ENCODE assay signal across 9 cellular contexts in genomic region chr2:171347591-171348032, GRCh38.
DNase-seq lines count a peak whose midpoint lies in the region; ATAC-seq, FAIRE-seq and TF ChIP-seq lines count a peak whose summit lies in the region.
"Had no signal": no experiment of that assay in that cellular context is flagged by ENCODE, and none has a peak within 500 bp of the region (broad histone marks: within the 10 kb centered on the region; RNA-seq: fewer than 3 reads in every experiment).

No MANE protein-coding gene starts in this region.

- peaks cover 17 to 24% of the 10 kb centered on the region in 2 donors for H3K4me1 ChIP-seq in thoracic aorta (ENCODE audit: control insufficient read depth in 1 of 2, low read depth in 2 of 2)

- DNase-seq in activated naive CD4-positive, alpha-beta T cell treated with anti-CD3 and anti-CD28 coated beads for 36 hours, result peak; percentile 28
- DNase-seq in activated naive CD4-positive, alpha-beta T cell treated with anti-CD3 and anti-CD28 coated beads, Interleukin-2, amount 10 ng/mL, durations not matched to agents 7 days and 5 days, result no peak
- peak; percentile 88 for DNase-seq in RCC 7860 (ENCODE audit: low spot score)
- peak; percentile 62 to 76 for DNase-seq in foreskin fibroblast
- no peak for DNase-seq in thoracic aorta (ENCODE audit: low spot score)
- no peak for DNase-seq in T-helper 1 cell
- DNase-seq in NCI-H2196 (lab: John Stamatoyannopoulos, UW; ENCODE audit: unreplicated experiment), result no peak

- peak overlapping the region; percentile 62 to 66 for H3K27ac ChIP-seq in thoracic aorta

- no peak overlapping the region for H3K4me3 Mint-ChIP-seq in activated naive CD4-positive, alpha-beta T cell treated with anti-CD3 and anti-CD28 coated beads for 36 hours
- no peak overlapping the region for H3K4me3 Mint-ChIP-seq in activated naive CD4-positive, alpha-beta T cell treated with anti-CD3 and anti-CD28 coated beads, Interleukin-2, amount 10 ng/mL, durations not matched to agents 7 days and 5 days

- intact Hi-C loops in activated naive CD4-positive, alpha-beta T cell treated with anti-CD3 and anti-CD28 coated beads for 36 hours (cut with micrococcal nuclease), result loop anchor here (1.0 kb wide), 1 partner anchor 28 kb away; no protein-coding TSS in a partner anchor

- TF ChIP-seq CTCF in foreskin fibroblast (IDR thresholded peaks at IDR 0.05; ENCODE audit: low read depth, low read length) (no peak), thoracic aorta (IDR thresholded peaks at IDR 0.05) (no peak)

- ATAC-seq in thoracic aorta (ENCODE audit: insufficient number of reproducible peaks, low FRiP score, low read depth), result peak; percentile 55
- ATAC-seq in HG02884 (IDR thresholded peaks at IDR 0.05; ENCODE audit: unreplicated experiment), result no peak

- no peak overlapping the region for H3K27ac Mint-ChIP-seq in activated naive CD4-positive, alpha-beta T cell treated with anti-CD3 and anti-CD28 coated beads for 36 hours
- no peak overlapping the region for H3K27ac Mint-ChIP-seq in activated naive CD4-positive, alpha-beta T cell treated with anti-CD3 and anti-CD28 coated beads, Interleukin-2, amount 10 ng/mL, durations not matched to agents 7 days and 5 days

- H3K27me3 ChIP-seq in thoracic aorta (replicated peaks; ENCODE audit: insufficient read depth), result no peaks in the 10 kb centered on the region

- FAIRE-seq in RCC 7860 (lab: Jason Lieb, UNC), result peak; percentile 74
- FAIRE-seq: G401.6 had no signal

- H3K9me3 ChIP-seq in thoracic aorta, result no peaks in the 10 kb centered on the region

- H3K27me3 Mint-ChIP-seq in activated naive CD4-positive, alpha-beta T cell treated with anti-CD3 and anti-CD28 coated beads for 36 hours (ENCODE audit: low read depth), result no peaks in the 10 kb centered on the region
- no peaks in the 10 kb centered on the region for H3K27me3 Mint-ChIP-seq in activated naive CD4-positive, alpha-beta T cell treated with anti-CD3 and anti-CD28 coated beads, Interleukin-2, amount 10 ng/mL, durations not matched to agents 7 days and 5 days

- H3K4me3 ChIP-seq in foreskin fibroblast (ENCODE audit: low read depth in 1 of 2, low read length in 2 of 2), result no peak overlapping the region
- H3K4me3 ChIP-seq in thoracic aorta, result peak overlapping the region; percentile 35

- H3K9me3 Mint-ChIP-seq in activated naive CD4-positive, alpha-beta T cell treated with anti-CD3 and anti-CD28 coated beads for 36 hours, result peaks cover 11% of the 10 kb centered on the region
- H3K9me3 Mint-ChIP-seq in activated naive CD4-positive, alpha-beta T cell treated with anti-CD3 and anti-CD28 coated beads, Interleukin-2, amount 10 ng/mL, durations not matched to agents 7 days and 5 days, result peaks cover 9% of the 10 kb centered on the region

- no peaks in the 10 kb centered on the region for H3K36me3 ChIP-seq in thoracic aorta

- CTCF ChIA-PET in activated naive CD4-positive, alpha-beta T cell treated with anti-CD3 and anti-CD28 coated beads for 36 hours (lab: Charles Lee), result interaction anchor here (0.8 to 1.2 kb wide), 4 partner anchors 8 to 69 kb away, joined by 3 to 4 read pairs (median 3); no protein-coding TSS in a partner anchor
- CTCF ChIA-PET in activated naive CD4-positive, alpha-beta T cell treated with anti-CD3 and anti-CD28 coated beads, Interleukin-2, amount 10 ng/mL, durations not matched to agents 7 days and 5 days (lab: Charles Lee), result interaction anchor here (1.3 to 1.5 kb wide), 3 partner anchors 69 to 374 kb away, joined by 4 to 11 read pairs (median 8); no protein-coding TSS in a partner anchor

- H3K36me3 Mint-ChIP-seq in activated naive CD4-positive, alpha-beta T cell treated with anti-CD3 and anti-CD28 coated beads for 36 hours (ENCODE audit: low read depth), result peaks cover 6% of the 10 kb centered on the region
- H3K36me3 Mint-ChIP-seq in activated naive CD4-positive, alpha-beta T cell treated with anti-CD3 and anti-CD28 coated beads, Interleukin-2, amount 10 ng/mL, durations not matched to agents 7 days and 5 days, result no peaks in the 10 kb centered on the region

- H3K4me1 Mint-ChIP-seq in activated naive CD4-positive, alpha-beta T cell treated with anti-CD3 and anti-CD28 coated beads for 36 hours (ENCODE audit: low read depth), result peaks cover 36% of the 10 kb centered on the region
- H3K4me1 Mint-ChIP-seq in activated naive CD4-positive, alpha-beta T cell treated with anti-CD3 and anti-CD28 coated beads, Interleukin-2, amount 10 ng/mL, durations not matched to agents 7 days and 5 days, result no peaks in the 10 kb centered on the region

Comparison
In these comparisons a context has a peak if more than half of its experiments do, and no peak if none do; other contexts are left out.
1. DNase-seq: peak in activated naive CD4-positive, alpha-beta T cell treated with anti-CD3 and anti-CD28 coated beads for 36 hours (single experiment), RCC 7860 (single experiment) and foreskin fibroblast (2 of 2); none in activated naive CD4-positive, alpha-beta T cell treated with anti-CD3 and anti-CD28 coated beads, Interleukin-2, amount 10 ng/mL, durations not matched to agents 7 days and 5 days (single experiment), thoracic aorta (single experiment), T-helper 1 cell (0 of 5) and NCI-H2196 (single experiment).